In genomic region chr1:1355376-1355775, GRCh38 we compare ENCODE assay signal across 9 cellular contexts. TPM values are rescaled to one million over a fixed set of nuclear protein-coding genes. Genes with fewer than 3 reads are reported as not detected.
DNase-seq lines count a peak whose midpoint lies in the region; ATAC-seq and TF ChIP-seq lines count a peak whose summit lies in the region.
"Had no signal": no experiment of that assay in that cellular context is flagged by ENCODE, and none has a peak within 500 bp of the region (broad histone marks: within the 10 kb centered on the region; RNA-seq: fewer than 3 reads in every experiment).

No MANE protein-coding gene starts in this region.

- H3K9me3 Mint-ChIP-seq in HFFc6, result no peaks in the 10 kb centered on the region

- peaks cover 17% of the 10 kb centered on the region for H3K36me3 Mint-ChIP-seq in HFFc6 (ENCODE audit: low read depth)

- in situ Hi-C loops in brain microvascular endothelial cell (cut with HindIII; ENCODE audit: low pct_ligation_motif_present, low sequenced_read_pairs), result no loop called here

- ATAC-seq in mucosa of descending colon (peak; percentile 25), HG02763 (IDR thresholded peaks at IDR 0.05; ENCODE audit: unreplicated experiment) (no peak), HG03432 (IDR thresholded peaks at IDR 0.05; ENCODE audit: unreplicated experiment) (no peak)

- H3K36me3 ChIP-seq in brain microvascular endothelial cell (replicated peaks) (peaks cover 8% of the 10 kb centered on the region), mucosa of descending colon (ENCODE audit: low read depth) (no peaks in the 10 kb centered on the region)

- DNase-seq in AG04450 (ENCODE audit: low read depth, low spot score), result no peak
- DNase-seq in HFFc6, result peak; percentile 54
- no peak for DNase-seq in brain microvascular endothelial cell
- DNase-seq in mucosa of descending colon, result peak in 1 of 3 donors; percentile 54
- no peak for DNase-seq in HCEC 1CT
- no peak for DNase-seq in HT-29 (ENCODE audit: low spot score)
- DNase-seq: NCI-H226 had no signal

- H3K4me1 ChIP-seq in mucosa of descending colon (ENCODE audit: low read depth), result peaks cover 12% of the 10 kb centered on the region

- H3K27ac ChIP-seq in AG04450 (ENCODE audit: low read depth, low read length) (no peak overlapping the region), brain microvascular endothelial cell (no peak overlapping the region)

- no peaks in the 10 kb centered on the region; the same call in 1 of the 2 replicates for H3K9me3 ChIP-seq in AG04450 (ENCODE audit: control insufficient read depth, insufficient read depth, low read length)
- no peaks in the 10 kb centered on the region for H3K9me3 ChIP-seq in mucosa of descending colon

- intact Hi-C loops in mucosa of descending colon (cut with DNase I, micrococcal nuclease), result no loop called here

- H3K4me3 ChIP-seq in AG04450 (ENCODE audit: low read depth, low read length) (peak overlapping the region; percentile 84), brain microvascular endothelial cell (ENCODE audit: low read depth, low read length) (peak overlapping the region; percentile 26), mucosa of descending colon (no peak overlapping the region)

- H3K27me3 ChIP-seq in AG04450 (ENCODE audit: control insufficient read depth, insufficient read depth, low read length) (no peaks in the 10 kb centered on the region), brain microvascular endothelial cell (replicated peaks) (no peaks in the 10 kb centered on the region)

- CTCF ChIA-PET in AG04450 (lab: Charles Lee), result no interaction called here

- H3K4me3 Mint-ChIP-seq in HFFc6, result no peak overlapping the region

- TF ChIP-seq CTCF in AG04450 (IDR thresholded peaks at IDR 0.05; ENCODE audit: low read depth, low read length) (no peak), HFFc6 (IDR thresholded peaks at IDR 0.05) (no peak), brain microvascular endothelial cell (IDR thresholded peaks at IDR 0.05; ENCODE audit: low read depth, low read length, missing control alignments) (no peak), mucosa of descending colon (IDR thresholded peaks at IDR 0.05) (no peak)

- peaks cover 30% of the 10 kb centered on the region for H3K4me1 Mint-ChIP-seq in HFFc6 (ENCODE audit: low read depth)

- POLR2A ChIA-PET in AG04450 (lab: Yijun Ruan, JAX), result interaction anchor here (0.5 kb wide), 1 partner anchor 511 kb away, joined by 3 read pairs; no protein-coding TSS in a partner anchor

- H3K27me3 Mint-ChIP-seq in HFFc6 (ENCODE audit: insufficient read depth), result peaks cover 16% of the 10 kb centered on the region

- H3K27ac Mint-ChIP-seq in HFFc6, result no peak overlapping the region

RNA-seq across cellular contexts. Expression of gene MXRA8, which starts 3.0 kb away (rescaled TPM):
- polyA plus RNA-seq in AG04450 (2011; rRNA removed), result 186 and 275 TPM in 2 replicates
- polyA minus RNA-seq in AG04450 (2011; rRNA and poly(A)+ RNA removed), result 171 and 233 TPM in 2 replicates
- 100 to 1,000 TPM; 438 to 570 (median 524) TPM for total RNA-seq in HFFc6 (2021; fragmentation: NEBNext Ultra II Directional; extraction: Animal tissue kit (Norgen Biotek cat#: 25700))
- 10 to 100 TPM in 2 of 3 donors, 1 to 10 TPM in 1; 6.8 to 62.1 (median 20.8) TPM for total RNA-seq in mucosa of descending colon
- not detected in 2 replicates for total RNA-seq in HT-29 (2014; rRNA removed; shearing (Covaris generic))

RNA-seq across cellular contexts. Expression of gene DVL1, which starts 6.2 kb away (rescaled TPM):
- 8.9 and 13.6 TPM in 2 replicates for polyA plus RNA-seq in AG04450 (2011; rRNA removed)
- 7.7 and 9.2 TPM in 2 replicates for polyA minus RNA-seq in AG04450 (2011; rRNA and poly(A)+ RNA removed)
- total RNA-seq in HFFc6 (2021; fragmentation: NEBNext Ultra II Directional; extraction: Animal tissue kit (Norgen Biotek cat#: 25700)), result 10 to 100 TPM; 73.8 to 96.6 (median 74.5) TPM
- 10 to 100 TPM; 51.7 to 95.3 (median 73.1) TPM for total RNA-seq in mucosa of descending colon
- total RNA-seq in HT-29 (2014; rRNA removed; shearing (Covaris generic)), result 246 and 269 TPM in 2 replicates

RNA-seq across cellular contexts. Expression of gene AURKAIP1, which starts 19.6 kb away (rescaled TPM):
- polyA plus RNA-seq in AG04450 (2011; rRNA removed), result 54.3 and 71.2 TPM in 2 replicates
- polyA minus RNA-seq in AG04450 (2011; rRNA and poly(A)+ RNA removed), result 17.7 and 23.9 TPM in 2 replicates
- total RNA-seq in HFFc6 (2021; fragmentation: NEBNext Ultra II Directional; extraction: Animal tissue kit (Norgen Biotek cat#: 25700)), result 100 to 1,000 TPM; 178 to 206 (median 196) TPM
- 100 to 1,000 TPM; 150 to 180 (median 177) TPM for total RNA-seq in mucosa of descending colon
- 377 and 383 TPM in 2 replicates for total RNA-seq in HT-29 (2014; rRNA removed; shearing (Covaris generic))

RNA-seq across cellular contexts. Expression of gene TAS1R3, which starts 24.3 kb away (rescaled TPM):
- 0.10 and 0.11 TPM in 2 replicates for polyA plus RNA-seq in AG04450 (2011; rRNA removed)
- polyA minus RNA-seq in AG04450 (2011; rRNA and poly(A)+ RNA removed), result 0.04 and 0.09 TPM in 2 replicates
- total RNA-seq in HFFc6 (2021; fragmentation: NEBNext Ultra II Directional; extraction: Animal tissue kit (Norgen Biotek cat#: 25700)), result under 1 TPM; 0.07 to 0.20 (median 0.13) TPM
- total RNA-seq in mucosa of descending colon, result 1 to 10 TPM in 1 of 3 donors, under 1 TPM in 2; 0.57 to 1.1 (median 0.96) TPM
- 0.89 and 1.6 TPM in 2 replicates for total RNA-seq in HT-29 (2014; rRNA removed; shearing (Covaris generic))

RNA-seq across cellular contexts. Expression of gene CPTP, which starts 30.8 kb away (rescaled TPM):
- 7.1 and 9.5 TPM in 2 replicates for polyA plus RNA-seq in AG04450 (2011; rRNA removed)
- polyA minus RNA-seq in AG04450 (2011; rRNA and poly(A)+ RNA removed), result 5.0 and 6.2 TPM in 2 replicates
- total RNA-seq in HFFc6 (2021; fragmentation: NEBNext Ultra II Directional; extraction: Animal tissue kit (Norgen Biotek cat#: 25700)), result 10 to 100 TPM; 24.6 to 31.5 (median 26.6) TPM
- 10 to 100 TPM; 41.2 to 77.9 (median 55.5) TPM for total RNA-seq in mucosa of descending colon
- total RNA-seq in HT-29 (2014; rRNA removed; shearing (Covaris generic)), result 62.5 and 70.5 TPM in 2 replicates
